Comparison of ENCODE assay signal across 8 cellular contexts in genomic region chr17:17751996-17752821, GRCh38.
DNase-seq lines count a peak whose midpoint lies in the region; ATAC-seq and TF ChIP-seq lines count a peak whose summit lies in the region.

No MANE protein-coding gene starts in this region.

- peaks cover 69% of the 10 kb centered on the region for H3K4me1 Mint-ChIP-seq in activated CD4-positive, alpha-beta T cell treated with anti-CD3 and anti-CD28 coated beads, Interleukin-2, amount 10 ng/mL, durations not matched to agents 7 days and 5 days

- no peaks in the 10 kb centered on the region for H3K27me3 Mint-ChIP-seq in activated CD4-positive, alpha-beta T cell treated with anti-CD3 and anti-CD28 coated beads, Interleukin-2, amount 10 ng/mL, durations not matched to agents 7 days and 5 days

- H3K27ac Mint-ChIP-seq in activated CD4-positive, alpha-beta T cell treated with anti-CD3 and anti-CD28 coated beads, Interleukin-2, amount 10 ng/mL, durations not matched to agents 7 days and 5 days, result peak overlapping the region; percentile 98

- H3K9me3 Mint-ChIP-seq in activated CD4-positive, alpha-beta T cell treated with anti-CD3 and anti-CD28 coated beads, Interleukin-2, amount 10 ng/mL, durations not matched to agents 7 days and 5 days, result no peaks in the 10 kb centered on the region

- H3K36me3 Mint-ChIP-seq in activated CD4-positive, alpha-beta T cell treated with anti-CD3 and anti-CD28 coated beads, Interleukin-2, amount 10 ng/mL, durations not matched to agents 7 days and 5 days (ENCODE audit: low read depth), result peaks cover 12% of the 10 kb centered on the region

- POLR2A ChIA-PET in AG04449 (lab: Yijun Ruan, JAX), result no interaction called here
- POLR2A ChIA-PET in activated CD4-positive, alpha-beta T cell treated with anti-CD3 and anti-CD28 coated beads, Interleukin-2, amount 10 ng/mL, durations not matched to agents 7 days and 5 days (lab: Charles Lee), result no interaction called here

- TF ChIP-seq CTCF in AG04449 (IDR thresholded peaks at IDR 0.05; ENCODE audit: insufficient read depth, low read length, missing control alignments), result peak; percentile 41
- no peak for TF ChIP-seq CTCF in coronary artery (IDR thresholded peaks at IDR 0.05)

- H3K4me3 ChIP-seq in AG04449 (ENCODE audit: low read depth, low read length), result peak overlapping the region; percentile 57
- H3K4me3 ChIP-seq in coronary artery, result peak overlapping the region; percentile 72

- H3K4me3 Mint-ChIP-seq in activated CD4-positive, alpha-beta T cell treated with anti-CD3 and anti-CD28 coated beads, Interleukin-2, amount 10 ng/mL, durations not matched to agents 7 days and 5 days, result peak overlapping the region; percentile 96

- ATAC-seq in GM18873 (IDR thresholded peaks at IDR 0.05; ENCODE audit: low FRiP score, unreplicated experiment) (peak; percentile 72), HG03108 (IDR thresholded peaks at IDR 0.05; ENCODE audit: unreplicated experiment) (peak; percentile 80), left lobe of liver (peak; percentile 97)

- H3K27ac ChIP-seq in coronary artery, result peak overlapping the region; percentile 56 to 88

- peak; percentile 44 for DNase-seq in AG04449 (ENCODE audit: low read depth, low spot score)
- peak; percentile 85 for DNase-seq in NCI-H510A treated with DMSO at 0.1 percent for 48 hours (lab: John Stamatoyannopoulos, UW)
- peak; percentile 96 for DNase-seq in activated CD4-positive, alpha-beta T cell treated with anti-CD3 and anti-CD28 coated beads, Interleukin-2, amount 10 ng/mL, durations not matched to agents 7 days and 5 days
- peak; percentile 99 for DNase-seq in coronary artery (ENCODE audit: low spot score)
- peak; percentile 97 for DNase-seq in left lobe of liver (ENCODE audit: low spot score)
- DNase-seq in stimulated activated CD4-positive, alpha-beta T cell treated with anti-CD3 and anti-CD28 coated beads, Interleukin-1b, Interleukin-23, amount 100 ng/mL, for 48 hours, result peak; percentile 97

- CTCF ChIA-PET in AG04449 (lab: Yijun Ruan, JAX), result no interaction called here
- CTCF ChIA-PET in activated CD4-positive, alpha-beta T cell treated with anti-CD3 and anti-CD28 coated beads, Interleukin-2, amount 10 ng/mL, durations not matched to agents 7 days and 5 days (lab: Charles Lee), result no interaction called here

Comparison
In these comparisons a context has a peak if more than half of its experiments do, and no peak if none do; other contexts are left out.
1. Peak in every context shown above with its lines: DNase-seq, ATAC-seq, H3K4me3 ChIP-seq and H3K27ac ChIP-seq.
2. DNase-seq: peak in every context shown above with its lines; median percentile 99 in coronary artery; 97 in left lobe of liver; 97 in stimulated activated CD4-positive, alpha-beta T cell treated with anti-CD3 and anti-CD28 coated beads, Interleukin-1b, Interleukin-23, amount 100 ng/mL, for 48 hours; 96 in activated CD4-positive, alpha-beta T cell treated with anti-CD3 and anti-CD28 coated beads, Interleukin-2, amount 10 ng/mL, durations not matched to agents 7 days and 5 days; 85 in NCI-H510A treated with DMSO at 0.1 percent for 48 hours; 44 in AG04449.